1 cellular context compared by ENCODE assay signal in the genomic region with DNA sequence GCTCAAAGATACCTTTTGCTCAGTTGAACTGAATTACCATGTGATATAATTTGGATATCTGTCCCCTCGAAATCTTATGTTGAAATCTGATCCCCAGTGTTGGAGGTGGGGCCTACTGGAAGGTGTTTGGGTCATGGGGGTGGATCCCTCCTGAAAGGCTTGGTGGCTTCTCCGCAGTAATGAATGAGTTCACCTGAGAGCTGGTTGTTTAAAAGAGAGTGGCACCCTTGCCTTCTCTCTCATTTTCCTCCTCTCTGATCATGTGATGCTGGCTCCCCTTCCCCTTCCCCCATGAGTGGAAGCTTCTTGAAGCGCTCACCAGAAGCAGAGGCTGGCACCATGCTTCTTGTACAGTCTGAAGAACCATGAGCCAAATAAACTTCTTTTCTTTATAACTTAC.
TF ChIP-seq lines count a peak whose summit lies in the region.

No MANE protein-coding gene starts in this region.

TF ChIP-seq in SK-N-SH treated with all-trans-retinoic acid at 6 μM for 48 hours, 23 proteins besides CTCF, POLR2A, EP300 and RAD21 (continued from another document):
- no peak for TF ChIP-seq ZFP3 (CRISPR knock-in tag; IDR thresholded peaks at IDR 0.05)
